In the genomic region with DNA sequence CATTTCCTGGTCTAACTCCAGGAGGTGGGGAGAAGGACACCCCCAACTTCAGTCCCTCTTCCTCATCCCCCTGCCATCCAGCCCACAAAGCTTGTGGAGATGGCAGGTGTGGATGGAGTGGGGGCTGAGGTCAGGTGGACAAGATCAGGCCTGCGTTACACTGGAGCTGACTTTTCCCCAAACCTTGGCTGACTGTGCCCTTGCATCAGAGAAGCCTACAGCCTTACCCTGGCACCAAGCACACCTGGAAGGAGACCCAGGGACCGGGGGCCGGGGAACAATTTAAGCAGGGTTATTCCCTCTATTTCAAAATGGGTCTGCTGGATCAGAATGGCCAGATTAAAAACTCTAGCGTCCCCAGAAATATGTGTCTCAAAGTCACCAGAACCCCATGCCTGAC, we compare ENCODE assay signal across 1 cellular context.
TF ChIP-seq lines count a peak whose summit lies in the region.

No MANE protein-coding gene starts in this region.

TF ChIP-seq in HCT116, 20 proteins besides CTCF, POLR2A, EP300 and RAD21 (continued from another document):
- TF ChIP-seq JUND (IDR thresholded peaks at IDR 0.05): no peak
- TF ChIP-seq CBX3 (IDR thresholded peaks at IDR 0.05; ENCODE audit: low read depth): no peak
